Comparison of ENCODE assay signal across 32 cellular contexts in genomic region chr2:10761591-10761990, GRCh38. TPM values are rescaled to one million over a fixed set of nuclear protein-coding genes. Genes with fewer than 3 reads are reported as not detected.
"Had no signal": no experiment of that assay in that cellular context is flagged by ENCODE, and none has a peak within 500 bp of the region (broad histone marks: within the 10 kb centered on the region; RNA-seq: fewer than 3 reads in every experiment).

No MANE protein-coding gene starts in this region.

- H3K9me3 ChIP-seq: heart left ventricle, left lung, mucosa of descending colon, neutrophil, right atrium auricular region, right lobe of liver, stomach, testis, thyroid gland, transverse colon, upper lobe of left lung, vagina had no signal

- H3K4me2 ChIP-seq: hepatocyte, smooth muscle cell had no signal

- H3K4me3 ChIP-seq: heart left ventricle, hepatocyte, left lung, lung, mucosa of descending colon, right lobe of liver, smooth muscle cell, stomach, testis, thyroid gland, transverse colon, upper lobe of left lung, vagina had no signal

- H3K27ac ChIP-seq: heart left ventricle, hepatocyte, left lung, neutrophil, parathyroid adenoma, right atrium auricular region, right lobe of liver, stomach, testis, thyroid gland, transverse colon, upper lobe of left lung, vagina had no signal

- H3K36me3 ChIP-seq: heart left ventricle, left lung, neutrophil, right atrium auricular region, right lobe of liver, stomach, thyroid gland, transverse colon, upper lobe of left lung, vagina had no signal

- H3K79me2 ChIP-seq: hepatocyte, parathyroid adenoma had no signal

- ATAC-seq: heart left ventricle; left colon; left lung; mucosa of descending colon; naive thymus-derived CD4-positive, alpha-beta T cell; right lobe of liver; stimulated activated naive CD8-positive, alpha-beta T cell treated with anti-CD3 and anti-CD28 coated beads, Interleukin-15, Interleukin-2, amounts not matched to agents 100 U/mL and 50 U/mL, for 24 hours had no signal

- H3K9ac ChIP-seq: parathyroid adenoma had no signal

- H3K27me3 ChIP-seq: hepatocyte, left lung, right atrium auricular region, right lobe of liver, testis, thyroid gland, transverse colon, upper lobe of left lung, vagina had no signal

- DNase-seq: heart left ventricle; kidney glomerular epithelial cell; left colon; midbrain; naive thymus-derived CD4-positive, alpha-beta T cell; occipital lobe; stimulated activated CD4-positive, alpha-beta T cell treated with anti-CD3 and anti-CD28 coated beads, Interleukin-12 subunit alpha, Interleukin-12 subunit beta, amount 100 ng/mL, for 4 hours; stimulated activated CD4-positive, alpha-beta T cell treated with anti-CD3 and anti-CD28 coated beads, Interleukin-15, amount 100 ng/mL, for 24 hours; stimulated activated CD4-positive, alpha-beta T cell treated with anti-CD3 and anti-CD28 coated beads, Interleukin-2, amount 100 ng/mL, for 24 hours; stimulated activated CD4-positive, alpha-beta T cell treated with anti-CD3 and anti-CD28 coated beads, Interleukin-4, amount 100 ng/mL, for 1 hour; stimulated activated naive B cell treated with anti-CD40 and anti-IgM and Interleukin-4, amounts not matched to agents 10 μg/mL and 1 μg/mL and 100 μg/mL, for 72 hours; stimulated activated naive CD8-positive, alpha-beta T cell treated with anti-CD3 and anti-CD28 coated beads, Interleukin-15, Interleukin-2, amounts not matched to agents 100 U/mL and 50 U/mL, for 24 hours; stomach; testis; thyroid gland; transverse colon; upper lobe of left lung had no signal

- H2AFZ ChIP-seq: hepatocyte, parathyroid adenoma had no signal

- H3K4me1 ChIP-seq: left lung, right lobe of liver, testis, thyroid gland, upper lobe of left lung, vagina had no signal

RNA-seq across cellular contexts. Expression of gene ATP6V1C2, which starts 40.2 kb away (rescaled TPM):
- total RNA-seq: myocyte; naive thymus-derived CD4-positive, alpha-beta T cell; natural killer cell treated with Interleukin-12 subunit alpha and Interleukin-12 subunit beta and Interleukin-15 and Interleukin-18, amount 100 ng/mL, for 72 hours; osteocyte; pulmonary artery endothelial cell; thyroid gland had no signal
- polyA plus RNA-seq: naive thymus-derived CD4-positive, alpha-beta T cell; neural cell had no signal
